ENCODE assay signal across 1 cellular context in the genomic region with DNA sequence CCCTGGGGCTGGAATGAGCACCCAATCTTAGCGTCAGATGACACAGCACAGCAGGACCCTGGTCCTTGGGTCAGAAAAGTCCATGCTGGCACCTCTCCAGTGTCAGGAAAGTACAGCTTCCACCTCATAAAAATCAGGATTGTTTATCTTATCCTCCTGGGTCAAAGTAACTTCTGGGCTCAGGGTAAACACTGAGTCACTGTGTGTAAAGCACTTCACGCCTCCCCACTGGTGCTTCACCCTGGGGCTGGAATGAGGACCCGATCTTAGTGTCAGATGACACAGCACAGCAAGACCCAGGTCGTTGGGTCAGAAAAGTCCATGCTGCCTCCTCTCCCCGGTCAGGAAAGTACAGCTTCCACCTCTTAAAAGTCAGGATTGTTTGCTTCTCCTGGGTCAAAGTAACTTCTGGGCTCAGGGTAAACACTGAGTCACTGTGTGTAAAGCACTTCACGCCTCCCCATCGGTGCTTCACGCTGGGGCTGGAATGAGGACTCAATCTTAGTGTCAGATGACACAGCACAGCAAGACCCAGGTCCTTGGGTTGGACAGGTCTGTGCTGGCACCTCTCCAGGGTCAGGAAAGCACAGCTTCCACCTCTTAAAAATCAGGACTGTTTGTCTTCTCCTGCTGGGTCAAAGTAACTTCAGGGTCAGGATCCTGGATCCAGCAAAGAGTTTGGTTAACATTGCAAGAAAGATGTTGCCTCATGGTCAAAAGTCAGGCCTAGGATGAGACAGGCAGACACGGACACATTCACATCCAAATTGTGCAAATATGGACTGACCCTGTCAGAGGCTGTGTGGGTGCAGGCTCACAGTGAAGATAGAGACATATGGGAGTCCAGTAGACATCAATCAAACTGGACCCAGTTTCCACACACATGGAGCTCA.
TF ChIP-seq lines count a peak whose summit lies in the region.

No MANE protein-coding gene starts in this region.

TF ChIP-seq in HepG2, 621 proteins besides CTCF, POLR2A, EP300 and RAD21 (continued from another document and continues in another):
- TF ChIP-seq, protein P1, sequence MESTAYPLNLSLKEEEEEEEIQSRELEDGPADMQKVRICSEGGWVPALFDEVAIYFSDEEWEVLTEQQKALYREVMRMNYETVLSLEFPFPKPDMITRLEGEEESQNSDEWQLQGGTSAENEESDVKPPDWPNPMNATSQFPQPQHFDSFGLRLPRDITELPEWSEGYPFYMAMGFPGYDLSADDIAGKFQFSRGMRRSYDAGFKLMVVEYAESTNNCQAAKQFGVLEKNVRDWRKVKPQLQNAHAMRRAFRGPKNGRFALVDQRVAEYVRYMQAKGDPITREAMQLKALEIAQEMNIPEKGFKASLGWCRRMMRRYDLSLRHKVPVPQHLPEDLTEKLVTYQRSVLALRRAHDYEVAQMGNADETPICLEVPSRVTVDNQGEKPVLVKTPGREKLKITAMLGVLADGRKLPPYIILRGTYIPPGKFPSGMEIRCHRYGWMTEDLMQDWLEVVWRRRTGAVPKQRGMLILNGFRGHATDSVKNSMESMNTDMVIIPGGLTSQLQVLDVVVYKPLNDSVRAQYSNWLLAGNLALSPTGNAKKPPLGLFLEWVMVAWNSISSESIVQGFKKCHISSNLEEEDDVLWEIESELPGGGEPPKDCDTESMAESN (CRISPR knock-in tag; conservative IDR thresholded peaks at IDR 0.05): peak; percentile 81
- TF ChIP-seq ZSCAN9 (CRISPR knock-in tag; IDR thresholded peaks at IDR 0.05; ENCODE audit: borderline replicate concordance) (peak; percentile 90), ZNF205 (CRISPR knock-in tag; IDR thresholded peaks at IDR 0.05) (no peak), CEBPB (IDR thresholded peaks at IDR 0.05; ENCODE audit: borderline replicate concordance, low read depth, low read length) (0 out of 2 replicates have a peak, but pooled peaks have one; percentile 7), SP5 (CRISPR knock-in tag; IDR thresholded peaks at IDR 0.05; ENCODE audit: borderline replicate concordance, low read depth) (peak; percentile 45; the same call in 1 of the 2 replicates), PCBP2 (optimal IDR thresholded peaks at IDR 0.05; ENCODE audit: low read depth, low read length, poor library complexity, severe bottlenecking) (no peak), ZNF432 (CRISPR knock-in tag; IDR thresholded peaks at IDR 0.05; ENCODE audit: borderline replicate concordance) (no peak), MZF1 (CRISPR knock-in tag; IDR thresholded peaks at IDR 0.05; ENCODE audit: borderline replicate concordance) (no peak), ZNF644 (CRISPR knock-in tag; IDR thresholded peaks at IDR 0.05; ENCODE audit: low read depth) (no peak), HOXD1 (CRISPR knock-in tag; IDR thresholded peaks at IDR 0.05) (peak; percentile 85; the same call in 1 of the 2 replicates), POGZ (CRISPR knock-in tag; IDR thresholded peaks at IDR 0.05) (no peak; the same call in 1 of the 2 replicates), SAP130 (CRISPR knock-in tag; IDR thresholded peaks at IDR 0.05; ENCODE audit: low read depth) (peak; percentile 69), FOXO1 (CRISPR knock-in tag; IDR thresholded peaks at IDR 0.05) (peak; percentile 84), ZNF556 (CRISPR knock-in tag; IDR thresholded peaks at IDR 0.05; ENCODE audit: borderline replicate concordance) (peak; percentile 70; the same call in 1 of the 2 replicates), ZMAT3 (CRISPR knock-in tag; conservative IDR thresholded peaks at IDR 0.05) (peak; percentile 51; the same call in 1 of the 2 replicates), PPARG (CRISPR knock-in tag; conservative IDR thresholded peaks at IDR 0.05) (peak; percentile 70), CBFB (CRISPR knock-in tag; IDR thresholded peaks at IDR 0.05) (peak; percentile 60; the same call in 1 of the 2 replicates), AHR (CRISPR knock-in tag; IDR thresholded peaks at IDR 0.05) (peak; percentile 79; the same call in 1 of the 2 replicates), MTA3 (CRISPR knock-in tag; IDR thresholded peaks at IDR 0.05) (no peak), DMAP1 (CRISPR knock-in tag; IDR thresholded peaks at IDR 0.05) (0 out of 2 replicates have a peak, but pooled peaks have one; percentile 28), JARID2 (CRISPR knock-in tag; IDR thresholded peaks at IDR 0.05; ENCODE audit: insufficient replicate concordance) (peak; percentile 21), KDM3A (CRISPR knock-in tag; IDR thresholded peaks at IDR 0.05; ENCODE audit: low read depth) (peak; percentile 28; the same call in 1 of the 2 replicates), ZFP82 (CRISPR knock-in tag; IDR thresholded peaks at IDR 0.05; ENCODE audit: borderline replicate concordance) (no peak), ATAD3A (CRISPR knock-in tag; IDR thresholded peaks at IDR 0.05) (no peak), NCOA5 (CRISPR knock-in tag; IDR thresholded peaks at IDR 0.05) (no peak), ZNF264 (CRISPR knock-in tag; IDR thresholded peaks at IDR 0.05) (no peak), NFE2 (CRISPR knock-in tag; IDR thresholded peaks at IDR 0.05) (peak; percentile 82), SP140L (CRISPR knock-in tag; IDR thresholded peaks at IDR 0.05; ENCODE audit: borderline replicate concordance) (no peak), NPAS2 (CRISPR knock-in tag; IDR thresholded peaks at IDR 0.05; ENCODE audit: borderline replicate concordance) (no peak), CENPX (CRISPR knock-in tag; IDR thresholded peaks at IDR 0.05) (no peak), RCOR2 (CRISPR knock-in tag; IDR thresholded peaks at IDR 0.05) (peak; percentile 93), THYN1 (CRISPR knock-in tag; IDR thresholded peaks at IDR 0.05; ENCODE audit: borderline replicate concordance, low read depth) (no peak), FOXP1 (IDR thresholded peaks at IDR 0.05) (peak; percentile 85), FOXP1 (CRISPR knock-in tag; IDR thresholded peaks at IDR 0.05) (peak; percentile 96), ZMYM4 (CRISPR knock-in tag; IDR thresholded peaks at IDR 0.05) (peak; percentile 43; the same call in 1 of the 2 replicates), ZBTB7B (CRISPR knock-in tag; IDR thresholded peaks at IDR 0.05) (no peak), ZBTB3 (CRISPR knock-in tag; IDR thresholded peaks at IDR 0.05; ENCODE audit: borderline replicate concordance, low read depth) (peak; percentile 86; the same call in 1 of the 2 replicates), DNMT1 (CRISPR knock-in tag; IDR thresholded peaks at IDR 0.05) (no peak), AGO2 (optimal IDR thresholded peaks at IDR 0.05; ENCODE audit: low read depth, low read length) (no peak), ZBTB42 (CRISPR knock-in tag; IDR thresholded peaks at IDR 0.05) (no peak), ZNF746 (CRISPR knock-in tag; IDR thresholded peaks at IDR 0.05) (0 out of 2 replicates have a peak, but pooled peaks have one; percentile 43), NRL (CRISPR knock-in tag; IDR thresholded peaks at IDR 0.05; ENCODE audit: borderline replicate concordance) (peak; percentile 68; the same call in 1 of the 2 replicates)
- TF ChIP-seq, protein P2, sequence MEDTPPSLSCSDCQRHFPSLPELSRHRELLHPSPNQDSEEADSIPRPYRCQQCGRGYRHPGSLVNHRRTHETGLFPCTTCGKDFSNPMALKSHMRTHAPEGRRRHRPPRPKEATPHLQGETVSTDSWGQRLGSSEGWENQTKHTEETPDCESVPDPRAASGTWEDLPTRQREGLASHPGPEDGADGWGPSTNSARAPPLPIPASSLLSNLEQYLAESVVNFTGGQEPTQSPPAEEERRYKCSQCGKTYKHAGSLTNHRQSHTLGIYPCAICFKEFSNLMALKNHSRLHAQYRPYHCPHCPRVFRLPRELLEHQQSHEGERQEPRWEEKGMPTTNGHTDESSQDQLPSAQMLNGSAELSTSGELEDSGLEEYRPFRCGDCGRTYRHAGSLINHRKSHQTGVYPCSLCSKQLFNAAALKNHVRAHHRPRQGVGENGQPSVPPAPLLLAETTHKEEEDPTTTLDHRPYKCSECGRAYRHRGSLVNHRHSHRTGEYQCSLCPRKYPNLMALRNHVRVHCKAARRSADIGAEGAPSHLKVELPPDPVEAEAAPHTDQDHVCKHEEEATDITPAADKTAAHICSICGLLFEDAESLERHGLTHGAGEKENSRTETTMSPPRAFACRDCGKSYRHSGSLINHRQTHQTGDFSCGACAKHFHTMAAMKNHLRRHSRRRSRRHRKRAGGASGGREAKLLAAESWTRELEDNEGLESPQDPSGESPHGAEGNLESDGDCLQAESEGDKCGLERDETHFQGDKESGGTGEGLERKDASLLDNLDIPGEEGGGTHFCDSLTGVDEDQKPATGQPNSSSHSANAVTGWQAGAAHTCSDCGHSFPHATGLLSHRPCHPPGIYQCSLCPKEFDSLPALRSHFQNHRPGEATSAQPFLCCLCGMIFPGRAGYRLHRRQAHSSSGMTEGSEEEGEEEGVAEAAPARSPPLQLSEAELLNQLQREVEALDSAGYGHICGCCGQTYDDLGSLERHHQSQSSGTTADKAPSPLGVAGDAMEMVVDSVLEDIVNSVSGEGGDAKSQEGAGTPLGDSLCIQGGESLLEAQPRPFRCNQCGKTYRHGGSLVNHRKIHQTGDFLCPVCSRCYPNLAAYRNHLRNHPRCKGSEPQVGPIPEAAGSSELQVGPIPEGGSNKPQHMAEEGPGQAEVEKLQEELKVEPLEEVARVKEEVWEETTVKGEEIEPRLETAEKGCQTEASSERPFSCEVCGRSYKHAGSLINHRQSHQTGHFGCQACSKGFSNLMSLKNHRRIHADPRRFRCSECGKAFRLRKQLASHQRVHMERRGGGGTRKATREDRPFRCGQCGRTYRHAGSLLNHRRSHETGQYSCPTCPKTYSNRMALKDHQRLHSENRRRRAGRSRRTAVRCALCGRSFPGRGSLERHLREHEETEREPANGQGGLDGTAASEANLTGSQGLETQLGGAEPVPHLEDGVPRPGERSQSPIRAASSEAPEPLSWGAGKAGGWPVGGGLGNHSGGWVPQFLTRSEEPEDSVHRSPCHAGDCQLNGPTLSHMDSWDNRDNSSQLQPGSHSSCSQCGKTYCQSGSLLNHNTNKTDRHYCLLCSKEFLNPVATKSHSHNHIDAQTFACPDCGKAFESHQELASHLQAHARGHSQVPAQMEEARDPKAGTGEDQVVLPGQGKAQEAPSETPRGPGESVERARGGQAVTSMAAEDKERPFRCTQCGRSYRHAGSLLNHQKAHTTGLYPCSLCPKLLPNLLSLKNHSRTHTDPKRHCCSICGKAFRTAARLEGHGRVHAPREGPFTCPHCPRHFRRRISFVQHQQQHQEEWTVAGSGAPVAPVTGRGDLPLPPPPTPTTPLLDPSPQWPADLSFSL (CRISPR knock-in tag; IDR thresholded peaks at IDR 0.05): no peak
- TF ChIP-seq, protein P3, sequence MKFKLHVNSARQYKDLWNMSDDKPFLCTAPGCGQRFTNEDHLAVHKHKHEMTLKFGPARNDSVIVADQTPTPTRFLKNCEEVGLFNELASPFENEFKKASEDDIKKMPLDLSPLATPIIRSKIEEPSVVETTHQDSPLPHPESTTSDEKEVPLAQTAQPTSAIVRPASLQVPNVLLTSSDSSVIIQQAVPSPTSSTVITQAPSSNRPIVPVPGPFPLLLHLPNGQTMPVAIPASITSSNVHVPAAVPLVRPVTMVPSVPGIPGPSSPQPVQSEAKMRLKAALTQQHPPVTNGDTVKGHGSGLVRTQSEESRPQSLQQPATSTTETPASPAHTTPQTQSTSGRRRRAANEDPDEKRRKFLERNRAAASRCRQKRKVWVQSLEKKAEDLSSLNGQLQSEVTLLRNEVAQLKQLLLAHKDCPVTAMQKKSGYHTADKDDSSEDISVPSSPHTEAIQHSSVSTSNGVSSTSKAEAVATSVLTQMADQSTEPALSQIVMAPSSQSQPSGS (CRISPR knock-in tag; IDR thresholded peaks at IDR 0.05): no peak; the same call in 1 of the 2 replicates
- TF ChIP-seq, protein P4, sequence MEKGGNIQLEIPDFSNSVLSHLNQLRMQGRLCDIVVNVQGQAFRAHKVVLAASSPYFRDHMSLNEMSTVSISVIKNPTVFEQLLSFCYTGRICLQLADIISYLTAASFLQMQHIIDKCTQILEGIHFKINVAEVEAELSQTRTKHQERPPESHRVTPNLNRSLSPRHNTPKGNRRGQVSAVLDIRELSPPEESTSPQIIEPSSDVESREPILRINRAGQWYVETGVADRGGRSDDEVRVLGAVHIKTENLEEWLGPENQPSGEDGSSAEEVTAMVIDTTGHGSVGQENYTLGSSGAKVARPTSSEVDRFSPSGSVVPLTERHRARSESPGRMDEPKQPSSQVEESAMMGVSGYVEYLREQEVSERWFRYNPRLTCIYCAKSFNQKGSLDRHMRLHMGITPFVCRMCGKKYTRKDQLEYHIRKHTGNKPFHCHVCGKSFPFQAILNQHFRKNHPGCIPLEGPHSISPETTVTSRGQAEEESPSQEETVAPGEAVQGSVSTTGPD (CRISPR knock-in tag; IDR thresholded peaks at IDR 0.05): no peak
- TF ChIP-seq, protein P5, sequence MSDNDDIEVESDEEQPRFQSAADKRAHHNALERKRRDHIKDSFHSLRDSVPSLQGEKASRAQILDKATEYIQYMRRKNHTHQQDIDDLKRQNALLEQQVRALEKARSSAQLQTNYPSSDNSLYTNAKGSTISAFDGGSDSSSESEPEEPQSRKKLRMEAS (IDR thresholded peaks at IDR 0.05): peak; percentile 47
- TF ChIP-seq, protein P6, sequence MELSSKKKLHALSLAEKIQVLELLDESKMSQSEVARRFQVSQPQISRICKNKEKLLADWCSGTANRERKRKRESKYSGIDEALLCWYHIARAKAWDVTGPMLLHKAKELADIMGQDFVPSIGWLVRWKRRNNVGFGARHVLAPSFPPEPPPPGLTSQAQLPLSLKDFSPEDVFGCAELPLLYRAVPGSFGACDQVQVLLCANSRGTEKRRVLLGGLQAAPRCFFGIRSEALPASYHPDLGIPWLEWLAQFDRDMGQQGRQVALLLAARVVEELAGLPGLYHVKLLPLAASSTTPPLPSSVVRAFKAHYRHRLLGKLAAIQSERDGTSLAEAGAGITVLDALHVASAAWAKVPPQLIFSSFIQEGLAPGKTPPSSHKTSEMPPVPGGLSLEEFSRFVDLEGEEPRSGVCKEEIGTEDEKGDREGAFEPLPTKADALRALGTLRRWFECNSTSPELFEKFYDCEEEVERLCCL (CRISPR knock-in tag; IDR thresholded peaks at IDR 0.05; ENCODE audit: borderline replicate concordance): 0 out of 2 replicates have a peak, but pooled peaks have one; percentile 64
- TF ChIP-seq, protein P7, sequence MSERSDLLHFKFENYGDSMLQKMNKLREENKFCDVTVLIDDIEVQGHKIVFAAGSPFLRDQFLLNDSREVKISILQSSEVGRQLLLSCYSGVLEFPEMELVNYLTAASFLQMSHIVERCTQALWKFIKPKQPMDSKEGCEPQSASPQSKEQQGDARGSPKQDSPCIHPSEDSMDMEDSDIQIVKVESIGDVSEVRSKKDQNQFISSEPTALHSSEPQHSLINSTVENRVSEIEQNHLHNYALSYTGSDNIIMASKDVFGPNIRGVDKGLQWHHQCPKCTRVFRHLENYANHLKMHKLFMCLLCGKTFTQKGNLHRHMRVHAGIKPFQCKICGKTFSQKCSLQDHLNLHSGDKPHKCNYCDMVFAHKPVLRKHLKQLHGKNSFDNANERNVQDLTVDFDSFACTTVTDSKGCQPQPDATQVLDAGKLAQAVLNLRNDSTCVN (CRISPR knock-in tag; IDR thresholded peaks at IDR 0.05; ENCODE audit: borderline replicate concordance): 0 out of 2 replicates have a peak, but pooled peaks have one; percentile 41
- TF ChIP-seq, protein P8, sequence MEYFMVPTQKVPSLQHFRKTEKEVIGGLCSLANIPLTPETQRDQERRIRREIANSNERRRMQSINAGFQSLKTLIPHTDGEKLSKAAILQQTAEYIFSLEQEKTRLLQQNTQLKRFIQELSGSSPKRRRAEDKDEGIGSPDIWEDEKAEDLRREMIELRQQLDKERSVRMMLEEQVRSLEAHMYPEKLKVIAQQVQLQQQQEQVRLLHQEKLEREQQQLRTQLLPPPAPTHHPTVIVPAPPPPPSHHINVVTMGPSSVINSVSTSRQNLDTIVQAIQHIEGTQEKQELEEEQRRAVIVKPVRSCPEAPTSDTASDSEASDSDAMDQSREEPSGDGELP (IDR thresholded peaks at IDR 0.05; ENCODE audit: borderline replicate concordance, low read depth): peak; percentile 71; the same call in 1 of the 2 replicates
